ENCODE assay signal across 24 cellular contexts in the genomic region with DNA sequence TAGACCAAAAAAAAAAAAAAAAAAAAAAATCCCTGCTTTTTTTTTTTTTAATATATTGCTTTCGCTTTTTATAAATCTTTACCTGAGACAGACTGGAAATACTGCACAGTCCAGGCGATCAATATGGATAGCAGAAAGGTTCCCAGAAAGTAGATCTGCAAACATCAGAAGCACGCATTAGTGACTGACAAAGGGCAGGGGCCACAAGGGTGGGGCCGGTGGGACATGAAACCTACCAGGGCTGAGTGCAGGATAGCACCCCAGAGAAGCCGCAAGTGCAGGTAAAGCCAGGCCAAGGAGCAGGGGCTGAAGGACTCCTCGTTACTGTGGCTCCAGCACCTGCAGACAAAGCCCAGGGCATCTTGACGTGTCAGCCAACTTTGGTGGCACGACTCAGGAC.
DNase-seq lines count a peak whose midpoint lies in the region; ATAC-seq, FAIRE-seq and TF ChIP-seq lines count a peak whose summit lies in the region.
"Had no signal": no experiment of that assay in that cellular context is flagged by ENCODE, and none has a peak within 500 bp of the region (broad histone marks: within the 10 kb centered on the region; RNA-seq: fewer than 3 reads in every experiment).

No MANE protein-coding gene starts in this region.

- TF ChIP-seq CTCF in bronchial epithelial cell (IDR thresholded peaks at IDR 0.05; ENCODE audit: insufficient read depth, low read length, severe bottlenecking) = no peak

- H2BK12ac ChIP-seq in neuronal stem cell (ENCODE audit: low read length) = no peak overlapping the region

- H2AK5ac ChIP-seq in neuronal stem cell (ENCODE audit: low read depth, low read length) = no peak overlapping the region

- H2BK120ac ChIP-seq in neuronal stem cell (ENCODE audit: low read depth, low read length) = no peak overlapping the region

- H3K79me1 ChIP-seq in neuronal stem cell (ENCODE audit: low read depth, low read length) = no peaks in the 10 kb centered on the region

- ATAC-seq in HG02678 (IDR thresholded peaks at IDR 0.05; ENCODE audit: unreplicated experiment) = no peak
- ATAC-seq: CD8-positive, alpha-beta T cell; GM12878 had no signal

- H3K9me3 ChIP-seq in neuronal stem cell (replicated peaks in 1 of 2; ENCODE audit: control insufficient read depth in 2 of 2, insufficient read depth in 1 of 2, low read depth in 1 of 2, low read length in 2 of 2) = no peaks in the 10 kb centered on the region
- H3K9me3 ChIP-seq: Caco-2 had no signal

- peaks cover 8% of the 10 kb centered on the region for H3K36me3 ChIP-seq in bronchial epithelial cell (ENCODE audit: control insufficient read depth, insufficient read depth, low read length)
- H3K36me3 ChIP-seq in neuronal stem cell (replicated peaks in 1 of 2; ENCODE audit: control insufficient read depth in 2 of 2, insufficient read depth in 2 of 2, low read length in 2 of 2) = peaks cover 0 to 6% of the 10 kb centered on the region in 2 donors

- no peak overlapping the region for H3K4me2 ChIP-seq in neuronal stem cell (ENCODE audit: insufficient read depth, low read length, poor library complexity, severe bottlenecking)
- H3K4me2 ChIP-seq: BLaER1 had no signal

- H3K4me3 ChIP-seq in bronchial epithelial cell (ENCODE audit: low read depth, low read length) (no peak overlapping the region), neuronal stem cell (ENCODE audit: low read length in 2 of 2) (no peak overlapping the region)
- H3K4me3 ChIP-seq: BLaER1, GM12878, GM23248 had no signal

- DNase-seq in NCI-H187 (lab: John Stamatoyannopoulos, UW) (peak; percentile 34 to 44), NCI-H187 treated with DMSO at 0.1 percent for 48 hours (lab: John Stamatoyannopoulos, UW) (no peak), bronchial epithelial cell (ENCODE audit: low read depth) (no peak), neuronal stem cell (ENCODE audit: low spot score) (no peak), HUDEP-2 (lab: John Stamatoyannopoulos, UW; ENCODE audit: unreplicated experiment in 76 of 76) (no peak)
- DNase-seq: Caco-2; CD4-positive, CD25-positive, alpha-beta regulatory T cell; CD8-positive, alpha-beta T cell; DMS 273 treated with DMSO at 0.1 percent for 48 hours; DMS79; EL; GDM1; GM23248; H7; HCEC 1CT had no signal

- FAIRE-seq in bronchial epithelial cell (lab: Jason Lieb, UNC) = peak; percentile 18
- FAIRE-seq: A204.1, D721Med, GM12878, GM19239, H1 had no signal

- no peak overlapping the region for H2AFZ ChIP-seq in neuronal stem cell (ENCODE audit: low read length)
- H2AFZ ChIP-seq: GM23248 had no signal

- peaks cover 0 to 1% of the 10 kb centered on the region in 2 donors for H3K4me1 ChIP-seq in neuronal stem cell (ENCODE audit: control insufficient read depth in 2 of 2, insufficient read depth in 1 of 2, low read depth in 1 of 2, low read length in 2 of 2)
- H3K4me1 ChIP-seq: Caco-2 had no signal

- H4K8ac ChIP-seq in neuronal stem cell (ENCODE audit: low read depth, low read length) = no peak overlapping the region

- no CpG with 5 or more reads among the region's 8 CpGs for WGBS in neuronal stem cell (ENCODE audit: extremely low coverage in 2 of 2, insufficient read length in 2 of 2, insufficient replicate concordance in 1 of 2), 2 donors

- no peak overlapping the region for H3K9ac ChIP-seq in neuronal stem cell (ENCODE audit: low read depth, low read length, poor library complexity)
- H3K9ac ChIP-seq: BLaER1, GM23248 had no signal

- H3K23ac ChIP-seq in neuronal stem cell (ENCODE audit: low read depth, low read length, poor library complexity) = no peak overlapping the region

- peak overlapping the region; percentile 61 for H3K18ac ChIP-seq in neuronal stem cell (ENCODE audit: low read length)

- no peak overlapping the region for H3K14ac ChIP-seq in neuronal stem cell (ENCODE audit: low read length)

- no peak overlapping the region for H3K4ac ChIP-seq in neuronal stem cell (ENCODE audit: low read length)

- no peak overlapping the region for H2BK15ac ChIP-seq in neuronal stem cell (ENCODE audit: low read length)

- no peak overlapping the region for H2BK5ac ChIP-seq in neuronal stem cell (ENCODE audit: low read length)

- no peak overlapping the region for H4K91ac ChIP-seq in neuronal stem cell (ENCODE audit: low read depth, low read length, poor library complexity)

- H3K27me3 ChIP-seq in bronchial epithelial cell (ENCODE audit: control insufficient read depth, insufficient read depth, low read length) = no peaks in the 10 kb centered on the region
- H3K27me3 ChIP-seq in neuronal stem cell (ENCODE audit: control insufficient read depth in 3 of 3, insufficient read depth in 3 of 3, low read depth in 1 of 3, low read length in 3 of 3) = no peaks in the 10 kb centered on the region
- H3K27me3 ChIP-seq: BLaER1 had no signal

- no peak overlapping the region for H3K27ac ChIP-seq in neuronal stem cell (replicated peaks; ENCODE audit: low read length)
- H3K27ac ChIP-seq: 22Rv1, BLaER1, C4-2B, GM23248 had no signal

Comparison
In these comparisons a context has a peak if more than half of its experiments do, and no peak if none do; other contexts are left out.
1. DNase-seq: peak in NCI-H187 (2 of 2); none in NCI-H187 treated with DMSO at 0.1 percent for 48 hours (single experiment), bronchial epithelial cell (single experiment), neuronal stem cell (single experiment) and HUDEP-2 (0 of 76).